In genomic region chr22:49951986-49952896, GRCh38 we compare ENCODE assay signal across 8 cellular contexts. TPM values are rescaled to one million over a fixed set of nuclear protein-coding genes. Genes with fewer than 3 reads are reported as not detected.
DNase-seq lines count a peak whose midpoint lies in the region; ATAC-seq and TF ChIP-seq lines count a peak whose summit lies in the region.
"Had no signal": no experiment of that assay in that cellular context is flagged by ENCODE, and none has a peak within 500 bp of the region (broad histone marks: within the 10 kb centered on the region; RNA-seq: fewer than 3 reads in every experiment).

No MANE protein-coding gene starts in this region.

- CTCF ChIA-PET in OCI-LY7 (lab: Charles Lee; ENCODE audit: unreplicated experiment), result interaction anchor here (0.6 kb wide), 2 partner anchors 16 to 1861 kb away, joined by 4 to 6 read pairs; no protein-coding TSS in a partner anchor

- peak overlapping the region; percentile 69 for H3K27ac Mint-ChIP-seq in HFFc6

- H3K4me2 ChIP-seq in OCI-LY7 (ENCODE audit: low read length), result no peak overlapping the region

- H3K27ac ChIP-seq in layer of hippocampus (ENCODE audit: low read depth, low read length) (peak overlapping the region; percentile 38), tibial artery (peak overlapping the region; percentile 17 to 30), OCI-LY7 (ENCODE audit: low read depth, low read length, poor library complexity, severe bottlenecking) (no peak overlapping the region)

- no peaks in the 10 kb centered on the region for H3K36me3 Mint-ChIP-seq in HFFc6 (ENCODE audit: low read depth)

- in situ Hi-C loops in astrocyte of the spinal cord (cut with HindIII; ENCODE audit: low sequenced_read_pairs), result no loop called here
- in situ Hi-C loops in KBM-7 (cut with MboI; ENCODE audit: low pct_unique_long_range_greater_than_20kb, low sequenced_read_pairs), result no loop called here

- intact Hi-C loops in tibial artery (cut with DNase I; ENCODE audit: low total_unique reads), result no loop called here
- intact Hi-C loops in OCI-LY7 (cut with micrococcal nuclease; ENCODE audit: unreplicated experiment), result no loop called here

- no peak overlapping the region for H3K4me3 Mint-ChIP-seq in HFFc6

- no peaks in the 10 kb centered on the region for H3K9me3 Mint-ChIP-seq in HFFc6

- no TSS peak for BruUV-seq in OCI-LY7 (replicated peaks; lab: Mats Ljungman, UMichigan)

- H3K4me3 ChIP-seq in astrocyte of the spinal cord (ENCODE audit: low read depth, low read length) (no peak overlapping the region), tibial artery (no peak overlapping the region), OCI-LY7 (ENCODE audit: low read depth, low read length, poor library complexity, severe bottlenecking) (no peak overlapping the region)

- H3K36me3 ChIP-seq in tibial artery, result no peaks in the 10 kb centered on the region
- no peaks in the 10 kb centered on the region for H3K36me3 ChIP-seq in OCI-LY7 (ENCODE audit: insufficient read depth, low read length)

- H4K20me1 ChIP-seq in OCI-LY7 (ENCODE audit: insufficient read depth, low read length), result no peaks in the 10 kb centered on the region

- TF ChIP-seq CTCF in HFFc6 (IDR thresholded peaks at IDR 0.05), result no peak
- TF ChIP-seq CTCF in astrocyte of the spinal cord (IDR thresholded peaks at IDR 0.05; ENCODE audit: low read depth, low read length), result no peak
- no peak for TF ChIP-seq CTCF in tibial artery (IDR thresholded peaks at IDR 0.05)
- TF ChIP-seq CTCF in OCI-LY7 (conservative IDR thresholded peaks at IDR 0.05; ENCODE audit: low read length), result no peak

- ATAC-seq in GM18502 (IDR thresholded peaks at IDR 0.05; ENCODE audit: poor library complexity, unreplicated experiment), result no peak

- no peaks in the 10 kb centered on the region for H3K27me3 ChIP-seq in layer of hippocampus (ENCODE audit: control insufficient read depth, insufficient read depth, low read length)
- H3K27me3 ChIP-seq in tibial artery, result no peaks in the 10 kb centered on the region

- H3K9me3 ChIP-seq in tibial artery (no peaks in the 10 kb centered on the region), OCI-LY7 (ENCODE audit: low read length) (no peaks in the 10 kb centered on the region)

- no peaks in the 10 kb centered on the region for H3K9me2 ChIP-seq in OCI-LY7 (ENCODE audit: insufficient read depth, low read length)

- no peaks in the 10 kb centered on the region for H3K27me3 Mint-ChIP-seq in HFFc6 (ENCODE audit: insufficient read depth)

- H2AFZ ChIP-seq in OCI-LY7 (ENCODE audit: low read length), result no peak overlapping the region

- H3K79me2 ChIP-seq in OCI-LY7 (ENCODE audit: insufficient read depth, low read depth, low read length), result no peaks in the 10 kb centered on the region

- POLR2A ChIA-PET in OCI-LY7 (lab: Charles Lee), result no interaction called here

- DNase-seq in HFFc6 (peak; percentile 75), astrocyte of the spinal cord (ENCODE audit: low read depth, low spot score) (peak; percentile 52), tibial artery (no peak), KBM-7 (no peak), OCI-LY7 (ENCODE audit: low spot score) (no peak)
- DNase-seq: SIG-M5 had no signal

- peaks cover 0 to 70% (median 29%) of the 10 kb centered on the region in 4 donors for H3K4me1 ChIP-seq in tibial artery
- peaks cover 4% of the 10 kb centered on the region for H3K4me1 ChIP-seq in OCI-LY7 (ENCODE audit: insufficient read depth, low read length, poor library complexity, severe bottlenecking)

- peaks cover 10% of the 10 kb centered on the region for H3K4me1 Mint-ChIP-seq in HFFc6 (ENCODE audit: low read depth)

RNA-seq across cellular contexts. Expression of gene PIM3, which starts 8.3 kb away (rescaled TPM):
- 10 to 100 TPM; 14.8 to 18.8 (median 17.4) TPM for total RNA-seq in HFFc6 (2021; fragmentation: NEBNext Ultra II Directional; extraction: Animal tissue kit (Norgen Biotek cat#: 25700))
- total RNA-seq in OCI-LY7 (2014; rRNA removed; shearing (Covaris generic)), result 74.3 and 81.7 TPM in 2 replicates
- total RNA-seq in OCI-LY7 (2022), result 60.5 and 66.5 TPM in 2 replicates

RNA-seq across cellular contexts. Expression of gene CRELD2, which starts 33.8 kb away (rescaled TPM):
- 10 to 100 TPM; 67.9 to 86.8 (median 78.5) TPM for total RNA-seq in HFFc6 (2021; fragmentation: NEBNext Ultra II Directional; extraction: Animal tissue kit (Norgen Biotek cat#: 25700))
- 32.5 and 35.3 TPM in 2 replicates for total RNA-seq in OCI-LY7 (2014; rRNA removed; shearing (Covaris generic))
- total RNA-seq in OCI-LY7 (2022), result 27.4 and 32.0 TPM in 2 replicates

RNA-seq across cellular contexts. Expression of gene ALG12, which starts 34.0 kb away (rescaled TPM):
- 10 to 100 TPM; 17.2 to 25.1 (median 20.2) TPM for total RNA-seq in HFFc6 (2021; fragmentation: NEBNext Ultra II Directional; extraction: Animal tissue kit (Norgen Biotek cat#: 25700))
- total RNA-seq in OCI-LY7 (2014; rRNA removed; shearing (Covaris generic)), result 6.4 and 11.7 TPM in 2 replicates
- 11.4 and 14.0 TPM in 2 replicates for total RNA-seq in OCI-LY7 (2022)

Comparison
In these comparisons a context has a peak if more than half of its experiments do, and no peak if none do; other contexts are left out.
1. DNase-seq: peak in HFFc6 (single experiment) and astrocyte of the spinal cord (single experiment); none in tibial artery (0 of 2), KBM-7 (single experiment) and OCI-LY7 (single experiment).